In the genomic region with DNA sequence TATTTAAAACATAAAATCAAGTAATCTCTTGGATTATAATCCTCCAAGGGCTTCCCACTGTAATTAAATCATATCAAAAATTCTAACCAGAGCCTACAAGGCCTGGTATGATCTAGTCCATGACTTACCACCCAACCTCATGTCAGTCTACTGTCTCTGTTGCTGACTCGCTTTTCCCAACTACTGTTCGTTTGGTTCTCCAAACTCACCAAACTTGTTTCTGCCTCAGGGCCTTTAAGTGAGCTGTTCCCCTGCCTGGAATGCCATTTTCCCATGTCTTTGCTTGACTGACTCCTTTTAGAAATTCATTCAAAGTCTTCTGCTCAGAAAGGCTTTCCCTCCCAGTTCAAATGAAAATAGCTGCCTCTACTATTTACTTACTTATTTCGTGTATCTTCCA, we compare ENCODE assay signal across 11 cellular contexts.
"Had no signal": no experiment of that assay in that cellular context is flagged by ENCODE, and none has a peak within 500 bp of the region (broad histone marks: within the 10 kb centered on the region; RNA-seq: fewer than 3 reads in every experiment).

No MANE protein-coding gene starts in this region.

- H3K4me1 ChIP-seq: testis had no signal

- H3K27me3 ChIP-seq: testis had no signal

- H3K27ac ChIP-seq: testis had no signal

- ATAC-seq: activated naive CD4-positive, alpha-beta T cell treated with anti-CD3 and anti-CD28 coated beads, Interleukin-2, amount 50 U/mL, for 72 hours; left ventricle myocardium superior; stimulated activated naive CD8-positive, alpha-beta T cell treated with anti-CD3 and anti-CD28 coated beads, Interleukin-15, amount 100 ng/mL, for 72 hours had no signal

- DNase-seq: activated effector memory CD4-positive, alpha-beta T cell treated with anti-CD3 and anti-CD28 coated beads, Interleukin-2, amount 50 U/mL, for 16 hours; activated T-cell treated with anti-CD3 and anti-CD28 coated beads, Interleukin-2, amount 50 U/mL, for 1 hour; amniotic stem cell; cerebellar nuclear complex; dermis blood vessel endothelial cell; left ventricle myocardium superior; stimulated activated CD4-positive, alpha-beta T cell treated with anti-CD3 and anti-CD28 coated beads, Interleukin-15, amount 100 ng/mL, for 24 hours; stimulated activated CD4-positive, alpha-beta T cell treated with anti-CD3 and anti-CD28 coated beads, Interleukin-4, amount 100 ng/mL, for 24 hours; stimulated activated naive CD8-positive, alpha-beta T cell treated with anti-CD3 and anti-CD28 coated beads, Interleukin-15, amount 100 ng/mL, for 72 hours; testis had no signal
